In the genomic region with DNA sequence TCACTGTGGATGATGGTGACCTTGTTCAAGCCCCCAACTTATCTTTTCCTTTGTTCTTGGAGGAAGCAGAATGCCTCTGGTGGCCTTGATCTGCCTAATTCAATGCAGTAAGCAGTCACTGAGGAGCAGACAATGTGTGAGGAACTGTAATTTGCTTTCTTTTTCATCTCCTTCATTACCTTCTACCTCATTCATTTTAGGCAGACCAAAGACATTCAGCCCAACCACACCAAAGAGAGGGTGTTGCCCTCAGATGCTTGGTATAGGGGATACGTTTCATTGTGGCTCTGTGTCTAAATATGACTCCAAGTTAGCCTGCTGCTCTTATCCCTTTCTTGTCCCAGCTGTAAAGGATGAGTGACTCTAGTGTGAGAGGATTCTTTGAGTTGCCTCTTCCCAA, we compare ENCODE assay signal across 20 cellular contexts. TPM values are rescaled to one million over a fixed set of nuclear protein-coding genes. Genes with fewer than 3 reads are reported as not detected.
"Had no signal": no experiment of that assay in that cellular context is flagged by ENCODE, and none has a peak within 500 bp of the region (broad histone marks: within the 10 kb centered on the region; RNA-seq: fewer than 3 reads in every experiment).

No MANE protein-coding gene starts in this region.

- H3K36me3 ChIP-seq: thyroid gland had no signal

- H3K9me3 Mint-ChIP-seq: activated T-cell treated with anti-CD3 and anti-CD28 coated beads, Interleukin-2, amount 50 U/mL, for 72 hours; dendritic cell treated with granulocyte-macrophage colony-stimulating factor and Interleukin-4, amounts not matched to agents 40 ng/mL and 50 ng/mL, for 4 days; neural crest cell had no signal

- FAIRE-seq: astrocyte, bronchial epithelial cell had no signal

- H3K4me3 ChIP-seq: adrenal gland, gastrocnemius medialis, heart left ventricle, left ventricle myocardium inferior, SK-N-MC, thyroid gland had no signal

- H3K27ac ChIP-seq: heart left ventricle, left ventricle myocardium inferior, SK-N-MC, VCaP had no signal

- DNase-seq: activated CD4-positive, CD25-positive, alpha-beta regulatory T cell treated with anti-CD3 and anti-CD28 coated beads, Interleukin-2, amount 50 U/mL, for 72 hours; activated gamma-delta T cell treated with Interleukin-2 at 50 U/mL for 16 hours; activated T-cell treated with anti-CD3 and anti-CD28 coated beads, Interleukin-2, amount 50 U/mL, for 72 hours; effector CD8-positive, alpha-beta T cell; gastrocnemius medialis; heart left ventricle; left ventricle myocardium inferior; mammary epithelial cell; midbrain; retina; thyroid gland had no signal

- ATAC-seq: activated T-cell treated with anti-CD3 and anti-CD28 coated beads, Interleukin-2, amount 50 U/mL, for 72 hours; esophagus mucosa; gastrocnemius medialis; heart left ventricle had no signal

- H3K27ac Mint-ChIP-seq: activated T-cell treated with anti-CD3 and anti-CD28 coated beads, Interleukin-2, amount 50 U/mL, for 72 hours; dendritic cell treated with granulocyte-macrophage colony-stimulating factor and Interleukin-4, amounts not matched to agents 40 ng/mL and 50 ng/mL, for 4 days had no signal

- H3K4me1 Mint-ChIP-seq: neural crest cell had no signal

- H3K27me3 Mint-ChIP-seq: dendritic cell treated with granulocyte-macrophage colony-stimulating factor and Interleukin-4, amounts not matched to agents 40 ng/mL and 50 ng/mL, for 4 days had no signal

- H3K4me3 Mint-ChIP-seq: activated T-cell treated with anti-CD3 and anti-CD28 coated beads, Interleukin-2, amount 50 U/mL, for 72 hours; dendritic cell treated with granulocyte-macrophage colony-stimulating factor and Interleukin-4, amounts not matched to agents 40 ng/mL and 50 ng/mL, for 4 days; neural crest cell had no signal

- H3K27me3 ChIP-seq: adrenal gland, gastrocnemius medialis, heart left ventricle, thyroid gland had no signal

- H3K9me3 ChIP-seq: adrenal gland, gastrocnemius medialis, heart left ventricle, left ventricle myocardium inferior, thyroid gland had no signal

RNA-seq across cellular contexts. Expression of a gene that starts 34.8 kb away (rescaled TPM):
- total RNA-seq: bronchial epithelial cell, kidney epithelial cell, neural crest cell had no signal
